ENCODE assay signal across 8 cellular contexts in genomic region chr17:18033442-18034099, GRCh38. TPM values are rescaled to one million over a fixed set of nuclear protein-coding genes. Genes with fewer than 3 reads are reported as not detected.
DNase-seq lines count a peak whose midpoint lies in the region; ATAC-seq and TF ChIP-seq lines count a peak whose summit lies in the region.

No MANE protein-coding gene starts in this region.

- H3K9me3 Mint-ChIP-seq in activated naive CD8-positive, alpha-beta T cell (ENCODE audit: low read depth): no peaks in the 10 kb centered on the region

- no peaks in the 10 kb centered on the region for H3K36me3 Mint-ChIP-seq in activated naive CD8-positive, alpha-beta T cell

- H3K79me2 ChIP-seq in PC-9 (ENCODE audit: low read depth): peaks cover 39% of the 10 kb centered on the region

- H3K27me3 Mint-ChIP-seq in activated naive CD8-positive, alpha-beta T cell: no peaks in the 10 kb centered on the region

- H3F3A ChIP-seq in PC-9 (ENCODE audit: insufficient read depth, low read depth): peaks cover 22% of the 10 kb centered on the region; the same call in 1 of the 2 replicates

- 25% methylated on average over 5 of the region's 5 CpGs for WGBS in prostate gland

- H2AFZ ChIP-seq in PC-9: no peak overlapping the region

- H3K4me3 Mint-ChIP-seq in activated naive CD8-positive, alpha-beta T cell: no peak overlapping the region

- intact Hi-C loops in PC-9 (cut with micrococcal nuclease; ENCODE audit: unreplicated experiment) (loop anchor here (1.0 to 5.0 kb wide), 6 partner anchors 41 to 353 kb away; partner anchors contain the start of genes DRC3, RAI1 and TOM1L2), Right ventricle myocardium superior (cut with DNase I) (loop anchor here (2.0 to 10.0 kb wide), 2 partner anchors 39 to 59 kb away; partner anchors contain the start of genes DRC3 and TOM1L2), prostate gland (cut with DNase I) (loop anchor here (10.0 kb wide), 2 partner anchors 219 to 679 kb away; no protein-coding TSS in a partner anchor)

- peaks cover 30% of the 10 kb centered on the region for H3K4me1 Mint-ChIP-seq in activated naive CD8-positive, alpha-beta T cell (ENCODE audit: low read depth)

- no peak for TF ChIP-seq POLR2A in prostate gland (IDR thresholded peaks at IDR 0.05)

- ATAC-seq in GM21619 (IDR thresholded peaks at IDR 0.05; ENCODE audit: unreplicated experiment): peak; percentile 54
- peak; percentile 87 for ATAC-seq in Right ventricle myocardium superior (ENCODE audit: poor library complexity)
- no peak for ATAC-seq in GM18873 (IDR thresholded peaks at IDR 0.05; ENCODE audit: low FRiP score, unreplicated experiment)

- H3K4me2 ChIP-seq in PC-9: no peak overlapping the region

- DNase-seq in DMS79 (lab: John Stamatoyannopoulos, UW): peak; percentile 21
- peak; percentile 86 for DNase-seq in LoVo (ENCODE audit: low spot score)
- peak; percentile 54 to 82 for DNase-seq in PC-9
- no peak for DNase-seq in Right ventricle myocardium superior
- peak; percentile 73 for DNase-seq in prostate gland (ENCODE audit: low spot score)

- CTCF ChIA-PET in PC-9 (lab: Charles Lee): interaction anchor here (0.6 to 1.1 kb wide), 5 partner anchors 25 to 454 kb away, joined by 3 to 8 read pairs (median 4); no protein-coding TSS in a partner anchor

- H3K4me3 ChIP-seq in PC-9: no peak overlapping the region
- no peak overlapping the region for H3K4me3 ChIP-seq in prostate gland

- no peaks in the 10 kb centered on the region for H3K9me2 ChIP-seq in PC-9 (ENCODE audit: insufficient read depth)

- no TSS peak for BruUV-seq in PC-9 (replicated peaks; lab: Mats Ljungman, UMichigan)

- H3K9me3 ChIP-seq in PC-9 (ENCODE audit: insufficient read depth, low read depth) (no peaks in the 10 kb centered on the region), prostate gland (no peaks in the 10 kb centered on the region)

- no peak overlapping the region for H3K27ac ChIP-seq in PC-9
- no peak overlapping the region for H3K27ac ChIP-seq in prostate gland

- TF ChIP-seq CTCF in PC-9 (conservative IDR thresholded peaks at IDR 0.05) (peak; percentile 89), prostate gland (IDR thresholded peaks at IDR 0.05) (peak; percentile 15 to 88 (median 81))

- H3K36me3 ChIP-seq in PC-9 (ENCODE audit: low read depth): no peaks in the 10 kb centered on the region
- H3K36me3 ChIP-seq in prostate gland: no peaks in the 10 kb centered on the region

- no peaks in the 10 kb centered on the region for H3K27me3 ChIP-seq in PC-9 (ENCODE audit: insufficient read depth, low read depth)
- no peaks in the 10 kb centered on the region for H3K27me3 ChIP-seq in prostate gland (replicated peaks; ENCODE audit: insufficient read depth)

- no peaks in the 10 kb centered on the region for H4K20me1 ChIP-seq in PC-9 (ENCODE audit: insufficient read depth)

- POLR2A ChIA-PET in PC-9 (lab: Charles Lee; ENCODE audit: unreplicated experiment): interaction anchor here (0.6 kb wide), 1 partner anchor 114 kb away, joined by 3 read pairs; no protein-coding TSS in a partner anchor

- H3K27ac Mint-ChIP-seq in activated naive CD8-positive, alpha-beta T cell: peak overlapping the region; percentile 61

- H3K4me1 ChIP-seq in PC-9 (replicated peaks; ENCODE audit: insufficient read depth) (peaks cover 30% of the 10 kb centered on the region), prostate gland (replicated peaks) (no peaks in the 10 kb centered on the region)

RNA-seq across cellular contexts. Expression of gene ATPAF2, which starts 5.4 kb away (rescaled TPM):
- total RNA-seq in PC-9 (2021) (44.5 and 61.7 TPM in 2 replicates), Right ventricle myocardium superior (34.1 TPM), prostate gland (10 to 100 TPM; 17.7 to 30.5 TPM)

RNA-seq across cellular contexts. Expression of gene GID4, which starts 5.6 kb away (rescaled TPM):
- total RNA-seq in PC-9 (2021) (16.9 and 19.0 TPM in 2 replicates), Right ventricle myocardium superior (18.9 TPM), prostate gland (10 to 100 TPM; 11.0 to 19.1 TPM)

RNA-seq across cellular contexts. Expression of gene DRG2, which starts 54.2 kb away (rescaled TPM):
- total RNA-seq in PC-9 (2021) (62.4 and 66.9 TPM in 2 replicates), Right ventricle myocardium superior (20.2 TPM), prostate gland (10 to 100 TPM; 44.1 to 56.9 TPM)
